ENCODE assay signal across 8 cellular contexts in genomic region chr1:67285780-67286488, GRCh38. TPM values are rescaled to one million over a fixed set of nuclear protein-coding genes. Genes with fewer than 3 reads are reported as not detected.
DNase-seq lines count a peak whose midpoint lies in the region; ATAC-seq, FAIRE-seq and TF ChIP-seq lines count a peak whose summit lies in the region.
"Had no signal": no experiment of that assay in that cellular context is flagged by ENCODE, and none has a peak within 500 bp of the region (broad histone marks: within the 10 kb centered on the region; RNA-seq: fewer than 3 reads in every experiment).

No MANE protein-coding gene starts in this region.

- peak; percentile 36 for FAIRE-seq in keratinocyte (lab: Jason Lieb, UNC)

- no peaks in the 10 kb centered on the region for H3K4me1 ChIP-seq in keratinocyte (ENCODE audit: control insufficient read depth, extremely low read depth, insufficient read depth, low read length)

- H3K4me2 ChIP-seq in keratinocyte (ENCODE audit: control insufficient read depth, extremely low read depth, insufficient read depth, low read depth, low read length): no peak overlapping the region

- no peak overlapping the region for H3K27ac ChIP-seq in keratinocyte (ENCODE audit: control insufficient read depth, insufficient read depth, low read length)

- no peak overlapping the region for H3K9ac ChIP-seq in keratinocyte (ENCODE audit: control insufficient read depth, extremely low read depth, insufficient read depth, low read length)

- no peaks in the 10 kb centered on the region for H3K79me2 ChIP-seq in keratinocyte (ENCODE audit: control insufficient read depth, insufficient read depth, low read length)

- peak in 1 of 3 experiments; percentile 13 for TF ChIP-seq CTCF in keratinocyte (optimal IDR thresholded peaks at IDR 0.05 in 1 of 3, IDR thresholded peaks at IDR 0.05 in 1 of 3, conservative IDR thresholded peaks at IDR 0.05 in 1 of 3; ENCODE audit: extremely low read depth in 1 of 3, insufficient read depth in 2 of 3, low read length in 3 of 3)

- no peaks in the 10 kb centered on the region for H3K9me1 ChIP-seq in keratinocyte (ENCODE audit: control insufficient read depth, extremely low read depth, insufficient read depth, low read length)

- H2AFZ ChIP-seq in keratinocyte (ENCODE audit: control insufficient read depth, low read length): no peak overlapping the region

- dilution Hi-C loops in keratinocyte (cut with MboI; ENCODE audit: extremely low pct_ligation_motif_present, low sequenced_read_pairs): no loop called here

- H3K9me3 ChIP-seq in keratinocyte (ENCODE audit: control insufficient read depth, low read depth, low read length): no peaks in the 10 kb centered on the region

- peak; percentile 96 for ATAC-seq in GM18520 (IDR thresholded peaks at IDR 0.05; ENCODE audit: unreplicated experiment)
- peak; percentile 87 for ATAC-seq in GM21717 (IDR thresholded peaks at IDR 0.05; ENCODE audit: unreplicated experiment)
- peak; percentile 96 for ATAC-seq in HG03575 (IDR thresholded peaks at IDR 0.05; ENCODE audit: extremely low read depth, insufficient number of reproducible peaks, low FRiP score, unreplicated experiment)
- no peak for ATAC-seq in GM19023 (IDR thresholded peaks at IDR 0.05; ENCODE audit: unreplicated experiment)

- no peak for DNase-seq in keratinocyte (ENCODE audit: low read depth, low spot score)
- DNase-seq in SKM-1 treated with dmso at 0.1 percent for 144 hours (lab: John Stamatoyannopoulos, UW; ENCODE audit: unreplicated experiment): no peak
- DNase-seq in stimulated activated CD8-positive, alpha-beta memory T cell treated with anti-CD3 and anti-CD28 coated beads, Interleukin-4, amount 100 ng/mL, for 48 hours: no peak
- DNase-seq: NCI-H1092 treated with DMSO at 0.1 percent for 48 hours had no signal

- no peaks in the 10 kb centered on the region for H3K27me3 ChIP-seq in keratinocyte (ENCODE audit: control insufficient read depth, extremely low read depth, insufficient read depth, low read length)

- no peaks in the 10 kb centered on the region for H3K36me3 ChIP-seq in keratinocyte (ENCODE audit: control insufficient read depth in 2 of 2, extremely low read depth in 1 of 2, insufficient read depth in 2 of 2, low read length in 2 of 2)

- no peak overlapping the region for H3K4me3 ChIP-seq in keratinocyte (ENCODE audit: control insufficient read depth in 2 of 3, extremely low read depth in 1 of 3, insufficient read depth in 2 of 3, low read depth in 1 of 3, low read length in 3 of 3)

- H4K20me1 ChIP-seq in keratinocyte (ENCODE audit: control insufficient read depth, extremely low read depth, insufficient read depth, low read length): no peaks in the 10 kb centered on the region

RNA-seq across cellular contexts. Expression of gene IL12RB2, which starts 21.7 kb away (rescaled TPM):
- polyA plus RNA-seq in keratinocyte: 0.63 to 1.0 TPM (median 0.67 TPM) in 3 replicates
- polyA plus RNA-seq in keratinocyte (2011; ENCODE audit: low read depth): 0.99 TPM
- 0.88 and 0.92 TPM in 2 replicates for polyA plus RNA-seq in keratinocyte (2011; cell fraction: cytosol; rRNA removed)
- polyA plus RNA-seq in keratinocyte (2011; cell fraction: nucleus; rRNA removed): 0.53 and 0.99 TPM in 2 replicates
- 0.42 and 1.5 TPM in 2 replicates for polyA plus RNA-seq in keratinocyte (2012; ENCODE audit: low replicate concordance)
- 0.82 to 1.3 TPM in 2 of 3 replicates, not detected in the other for polyA minus RNA-seq in keratinocyte
- 1.3 TPM for polyA minus RNA-seq in keratinocyte (2011; cell fraction: cytosol; rRNA and poly(A)+ RNA removed)
- 0.95 and 2.3 TPM in 2 replicates for polyA minus RNA-seq in keratinocyte (2011; cell fraction: nucleus; rRNA and poly(A)+ RNA removed)
